In the genomic region with DNA sequence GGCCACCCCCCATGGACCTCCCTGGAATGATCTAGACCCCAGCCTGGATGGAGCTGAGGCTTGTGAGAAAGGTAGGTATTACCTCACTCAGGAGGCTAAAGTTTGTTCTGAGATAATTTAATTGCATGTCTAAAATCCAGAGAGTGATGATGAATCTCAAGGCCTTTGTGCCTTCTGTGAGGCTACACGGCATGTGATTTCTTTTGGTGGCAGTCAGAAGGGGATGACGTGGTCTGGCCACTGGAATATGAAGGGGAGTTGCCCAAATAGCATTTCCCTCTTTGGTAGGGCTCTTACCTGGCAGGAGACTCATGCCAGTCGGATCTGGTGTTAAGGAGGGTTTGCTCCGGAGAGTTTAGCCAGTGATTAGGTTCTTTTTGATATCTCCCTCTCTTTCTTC, we compare ENCODE assay signal across 1 cellular context.
TF ChIP-seq lines count a peak whose summit lies in the region.

No MANE protein-coding gene starts in this region.

TF ChIP-seq in WTC11, 78 proteins besides CTCF, POLR2A, EP300 and RAD21 (continued from another document):
- TF ChIP-seq ZNF532 (CRISPR knock-in tag; IDR thresholded peaks at IDR 0.05; ENCODE audit: borderline replicate concordance) (no peak), RELA (CRISPR knock-in tag; IDR thresholded peaks at IDR 0.05; ENCODE audit: borderline replicate concordance) (no peak), SP1 (CRISPR knock-in tag; conservative IDR thresholded peaks at IDR 0.05) (no peak), ZNF232 (CRISPR knock-in tag; IDR thresholded peaks at IDR 0.05) (no peak), ZNF138 (CRISPR knock-in tag; conservative IDR thresholded peaks at IDR 0.05) (no peak), IRF1 (CRISPR knock-in tag; IDR thresholded peaks at IDR 0.05) (no peak), ATF6 (CRISPR knock-in tag; IDR thresholded peaks at IDR 0.05) (no peak)
- TF ChIP-seq, protein P1, sequence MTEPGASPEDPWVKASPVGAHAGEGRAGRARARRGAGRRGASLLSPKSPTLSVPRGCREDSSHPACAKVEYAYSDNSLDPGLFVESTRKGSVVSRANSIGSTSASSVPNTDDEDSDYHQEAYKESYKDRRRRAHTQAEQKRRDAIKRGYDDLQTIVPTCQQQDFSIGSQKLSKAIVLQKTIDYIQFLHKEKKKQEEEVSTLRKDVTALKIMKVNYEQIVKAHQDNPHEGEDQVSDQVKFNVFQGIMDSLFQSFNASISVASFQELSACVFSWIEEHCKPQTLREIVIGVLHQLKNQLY (CRISPR knock-in tag; IDR thresholded peaks at IDR 0.05): no peak
